Comparison of ENCODE assay signal across 16 cellular contexts in the genomic region with DNA sequence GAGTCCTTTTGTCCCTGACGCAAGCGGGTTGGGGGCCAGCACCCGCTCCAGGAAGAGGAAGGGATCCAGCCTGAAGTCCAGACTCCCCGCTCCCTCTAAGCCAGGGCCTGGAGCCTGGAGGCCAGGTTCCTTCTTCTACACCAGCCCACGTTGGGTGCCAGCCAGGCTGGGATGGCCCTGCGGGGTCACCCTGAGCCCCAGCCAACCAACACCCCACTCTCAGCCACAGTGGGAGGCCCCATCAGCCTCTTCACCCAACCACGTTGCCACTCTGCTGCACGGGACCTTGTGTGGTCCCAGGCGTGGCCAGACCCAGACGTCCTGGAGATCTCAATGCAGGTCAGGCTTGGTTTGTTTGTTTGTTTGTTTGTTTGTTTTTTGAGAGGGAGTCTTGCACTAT. TPM values are rescaled to one million over a fixed set of nuclear protein-coding genes. Genes with fewer than 3 reads are reported as not detected.
DNase-seq lines count a peak whose midpoint lies in the region; ATAC-seq, FAIRE-seq and TF ChIP-seq lines count a peak whose summit lies in the region.
"Had no signal": no experiment of that assay in that cellular context is flagged by ENCODE, and none has a peak within 500 bp of the region (broad histone marks: within the 10 kb centered on the region; RNA-seq: fewer than 3 reads in every experiment).

No MANE protein-coding gene starts in this region.

- ATAC-seq in heart left ventricle (peak in 2 of 4 donors; percentile 31 to 36), GM19351 (IDR thresholded peaks at IDR 0.05; ENCODE audit: unreplicated experiment) (no peak)

- H3K4me3 ChIP-seq in Peyer's patch (no peak overlapping the region), heart left ventricle (peak overlapping the region in 9 of 12 donors; percentile 2 to 65 (median 17)), spleen (peak overlapping the region in 6 of 8 donors; percentile 8 to 86 (median 64)), prostate gland (no peak overlapping the region)
- H3K4me3 ChIP-seq: SJSA1, transverse colon had no signal

- peak overlapping the region in 1 of 4 donors; percentile 78 for H3K27ac ChIP-seq in Peyer's patch
- H3K27ac ChIP-seq in heart left ventricle, result peak overlapping the region in 2 of 12 donors; percentile 3 to 87
- H3K27ac ChIP-seq in spleen, result peak overlapping the region; percentile 55 to 94 (median 84)
- H3K27ac ChIP-seq in prostate gland, result no peak overlapping the region
- H3K27ac ChIP-seq: epithelial cell of prostate, SJSA1 had no signal

- no peak overlapping the region for H3K4me3 Mint-ChIP-seq in activated CD4-positive, alpha-beta T cell treated with anti-CD3 and anti-CD28 coated beads, Interleukin-2, amount 10 ng/mL, durations not matched to agents 24 days and 14 days

- intact Hi-C loops in heart left ventricle (cut with DNase I) (loop anchor here in 3 of 10 donors (5.0 to 10.0 kb wide), 2 partner anchors 86 to 188 kb away; partner anchors contain the start of genes AJM1 (in 2 of the 3), PHPT1 (in 2 of the 3) and C8G (in 1 of the 3)), spleen (cut with DNase I; ENCODE audit: low total_unique reads) (loop anchor here (10.0 kb wide), 1 partner anchor 88 kb away; the partner anchor contains the start of genes C8G and FBXW5), prostate gland (cut with DNase I) (loop anchor here (5.0 kb wide), 1 partner anchor 81 kb away; the partner anchor contains the start of gene LCN12)
- intact Hi-C loops in activated CD4-positive, alpha-beta T cell treated with anti-CD3 and anti-CD28 coated beads, Interleukin-2, amount 10 ng/mL, durations not matched to agents 24 days and 14 days (cut with micrococcal nuclease), result no loop called here

- H3K9me3 ChIP-seq in Peyer's patch (no peaks in the 10 kb centered on the region), heart left ventricle (no peaks in the 10 kb centered on the region), spleen (no peaks in the 10 kb centered on the region), prostate gland (no peaks in the 10 kb centered on the region)
- H3K9me3 ChIP-seq: SJSA1, transverse colon had no signal

- 80 to 94% (median 86%) methylated on average over 7 to 10 of the region's 10 CpGs for WGBS in heart left ventricle, 4 donors
- WGBS in spleen, 5 donors, result 36 to 62% (median 44%) methylated on average over 9 to 10 of the region's 10 CpGs
- WGBS in prostate gland, result 81% methylated on average over 10 of the region's 10 CpGs

- DNase-seq in GM12891 (ENCODE audit: insufficient read length, low spot score), result no peak
- DNase-seq in Peyer's patch, result peak in 2 of 3 donors; percentile 36 to 62
- DNase-seq in heart left ventricle, result peak; percentile 58 to 87 (median 73)
- DNase-seq in spleen, result peak; percentile 92
- no peak for DNase-seq in prostate gland (ENCODE audit: low spot score)
- no peak for DNase-seq in activated CD4-positive, alpha-beta T cell treated with anti-CD3 and anti-CD28 coated beads, Interleukin-2, amount 10 ng/mL, durations not matched to agents 24 days and 14 days
- no peak for DNase-seq in midbrain (lab: John Stamatoyannopoulos, UW)
- DNase-seq: activated CD4-positive, alpha-beta T cell treated with anti-CD3 and anti-CD28 coated beads for 4 hours; stimulated activated CD4-positive, alpha-beta T cell treated with anti-CD3 and anti-CD28 coated beads, Interleukin-4, amount 100 ng/mL, for 1 hour; transverse colon had no signal

- no peak overlapping the region for H3K27ac Mint-ChIP-seq in activated CD4-positive, alpha-beta T cell treated with anti-CD3 and anti-CD28 coated beads, Interleukin-2, amount 10 ng/mL, durations not matched to agents 24 days and 14 days

- H3K27me3 Mint-ChIP-seq in activated CD4-positive, alpha-beta T cell treated with anti-CD3 and anti-CD28 coated beads, Interleukin-2, amount 10 ng/mL, durations not matched to agents 24 days and 14 days, result peaks cover 2% of the 10 kb centered on the region

- H3K36me3 ChIP-seq in Peyer's patch, result no peaks in the 10 kb centered on the region
- peaks cover 0 to 9% (median 5%) of the 10 kb centered on the region in 9 donors for H3K36me3 ChIP-seq in heart left ventricle
- H3K36me3 ChIP-seq in spleen, result peaks cover 0 to 13% (median 2%) of the 10 kb centered on the region in 6 donors
- H3K36me3 ChIP-seq in prostate gland, result no peaks in the 10 kb centered on the region
- H3K36me3 ChIP-seq: SJSA1, transverse colon had no signal

- H3K27me3 ChIP-seq in Peyer's patch (no peaks in the 10 kb centered on the region), heart left ventricle (no peaks in the 10 kb centered on the region), spleen (replicated peaks in 1 of 7) (no peaks in the 10 kb centered on the region), prostate gland (replicated peaks; ENCODE audit: insufficient read depth) (no peaks in the 10 kb centered on the region)
- H3K27me3 ChIP-seq: transverse colon had no signal

- H3K4me1 ChIP-seq in Peyer's patch (peaks cover 14 to 55% (median 51%) of the 10 kb centered on the region in 4 donors), heart left ventricle (peaks cover 8 to 68% (median 23%) of the 10 kb centered on the region in 12 donors), spleen (peaks cover 53 to 86% (median 75%) of the 10 kb centered on the region in 6 donors), prostate gland (replicated peaks) (peaks cover 18% of the 10 kb centered on the region)

- H3K9me3 Mint-ChIP-seq in activated CD4-positive, alpha-beta T cell treated with anti-CD3 and anti-CD28 coated beads, Interleukin-2, amount 10 ng/mL, durations not matched to agents 24 days and 14 days, result no peaks in the 10 kb centered on the region

- peaks cover 41% of the 10 kb centered on the region for H3K4me1 Mint-ChIP-seq in activated CD4-positive, alpha-beta T cell treated with anti-CD3 and anti-CD28 coated beads, Interleukin-2, amount 10 ng/mL, durations not matched to agents 24 days and 14 days

- TF ChIP-seq POLR2A in GM12891 (IDR thresholded peaks at IDR 0.05; ENCODE audit: low read depth, low read length) (no peak), Peyer's patch (IDR thresholded peaks at IDR 0.05) (no peak), heart left ventricle (IDR thresholded peaks at IDR 0.05) (no peak), spleen (IDR thresholded peaks at IDR 0.05) (no peak), prostate gland (IDR thresholded peaks at IDR 0.05) (no peak)

- TF ChIP-seq CTCF in Peyer's patch (IDR thresholded peaks at IDR 0.05), result no peak
- TF ChIP-seq CTCF in heart left ventricle (IDR thresholded peaks at IDR 0.05), result no peak
- no peak for TF ChIP-seq CTCF in spleen (IDR thresholded peaks at IDR 0.05 in 8 of 11, conservative IDR thresholded peaks at IDR 0.05 in 3 of 11)
- no peak for TF ChIP-seq CTCF in prostate gland (IDR thresholded peaks at IDR 0.05)

- no peaks in the 10 kb centered on the region for H3K36me3 Mint-ChIP-seq in activated CD4-positive, alpha-beta T cell treated with anti-CD3 and anti-CD28 coated beads, Interleukin-2, amount 10 ng/mL, durations not matched to agents 24 days and 14 days (ENCODE audit: low read depth)

- FAIRE-seq in GM12891 (lab: Jason Lieb, UNC), result peak; percentile 57

RNA-seq across cellular contexts. Expression of gene FUT7, which starts 1.0 kb away (rescaled TPM):
- polyA plus RNA-seq in GM12891 (2012; ENCODE audit: low read depth, missing spikeins), result not detected
- total RNA-seq in Peyer's patch, result not detected
- under 1 TPM in 2 of 9 donors, not detected in 7; 0.15 to 0.48 TPM for total RNA-seq in heart left ventricle
- under 1 TPM in 1 of 2 donors, not detected in 1; 0.17 TPM for polyA plus RNA-seq in heart left ventricle
- total RNA-seq in spleen, result 10 to 100 TPM in 2 of 7 donors, 1 to 10 TPM in 5; 5.5 to 14.9 (median 6.7) TPM
- 1 to 10 TPM; 4.0 to 6.9 (median 4.8) TPM for polyA plus RNA-seq in spleen
- under 1 TPM in 1 of 2 donors, not detected in 1; 0.57 TPM for total RNA-seq in prostate gland
- total RNA-seq in activated CD4-positive, alpha-beta T cell treated with anti-CD3 and anti-CD28 coated beads, Interleukin-2, amount 10 ng/mL, durations not matched to agents 24 days and 14 days, result 0.09 TPM in 1 of 2 replicates, not detected in the other
- total RNA-seq: H4, NCI-H460, SJSA1, transverse colon had no signal
- polyA plus RNA-seq: aorta had no signal

RNA-seq across cellular contexts. Expression of gene ABCA2, which starts 4.9 kb away (rescaled TPM):
- polyA plus RNA-seq in GM12891 (2012; ENCODE audit: low read depth, missing spikeins), result 3.1 TPM
- total RNA-seq in Peyer's patch (10 to 100 TPM; 46.4 to 69.0 (median 49.0) TPM), heart left ventricle (10 to 100 TPM; 19.1 to 44.3 (median 33.4) TPM), spleen (10 to 100 TPM; 36.3 to 97.5 (median 59.0) TPM), prostate gland (10 to 100 TPM; 27.4 to 79.1 TPM)
- polyA plus RNA-seq in heart left ventricle (10 to 100 TPM; 13.1 to 30.6 TPM), spleen (10 to 100 TPM; 11.9 to 38.6 (median 19.6) TPM)
- total RNA-seq in activated CD4-positive, alpha-beta T cell treated with anti-CD3 and anti-CD28 coated beads, Interleukin-2, amount 10 ng/mL, durations not matched to agents 24 days and 14 days, result 25.0 and 25.9 TPM in 2 replicates

RNA-seq across cellular contexts. Expression of gene NPDC1, which starts 13.1 kb away (rescaled TPM):
- polyA plus RNA-seq in GM12891 (2012; ENCODE audit: low read depth, missing spikeins), result 2.2 TPM
- total RNA-seq in Peyer's patch (100 to 1,000 TPM in 2 of 4 donors, 10 to 100 TPM in 2; 54.2 to 106 (median 83.8) TPM), heart left ventricle (100 to 1,000 TPM in 1 of 9 donors, 10 to 100 TPM in 8; 45.1 to 114 (median 55.1) TPM), spleen (100 to 1,000 TPM in 5 of 7 donors, 10 to 100 TPM in 2; 86.3 to 197 (median 111) TPM), prostate gland (100 to 1,000 TPM; 384 to 427 TPM)
- polyA plus RNA-seq in heart left ventricle (10 to 100 TPM; 38.4 to 71.7 TPM), spleen (100 to 1,000 TPM; 104 to 358 (median 256) TPM)
- total RNA-seq in activated CD4-positive, alpha-beta T cell treated with anti-CD3 and anti-CD28 coated beads, Interleukin-2, amount 10 ng/mL, durations not matched to agents 24 days and 14 days, result 58.1 and 59.4 TPM in 2 replicates
- total RNA-seq: SJSA1 had no signal

RNA-seq across cellular contexts. Expression of gene ENTPD2, which starts 21.0 kb away (rescaled TPM):
- 5.7 TPM for polyA plus RNA-seq in GM12891 (2012; ENCODE audit: low read depth, missing spikeins)
- total RNA-seq in Peyer's patch (10 to 100 TPM in 3 of 4 donors, 1 to 10 TPM in 1; 5.0 to 53.8 (median 28.9) TPM), heart left ventricle (1 to 10 TPM in 8 of 9 donors, under 1 TPM in 1; 0.85 to 2.9 (median 1.2) TPM), spleen (under 1 TPM in 2 of 7 donors, not detected in 5; 0.32 to 0.40 TPM), prostate gland (10 to 100 TPM in 1 of 2 donors, 1 to 10 TPM in 1; 9.8 to 10.9 TPM)
- polyA plus RNA-seq in heart left ventricle (1 to 10 TPM in 1 of 2 donors, under 1 TPM in 1; 0.50 to 1.2 TPM), spleen (under 1 TPM in 2 of 3 donors, not detected in 1; 0.11 to 0.58 TPM)
- 0.21 TPM in 1 of 2 replicates, not detected in the other for total RNA-seq in activated CD4-positive, alpha-beta T cell treated with anti-CD3 and anti-CD28 coated beads, Interleukin-2, amount 10 ng/mL, durations not matched to agents 24 days and 14 days
- total RNA-seq: H4, NCI-H460, SJSA1 had no signal
- polyA plus RNA-seq: aorta had no signal

RNA-seq across cellular contexts. Expression of gene CLIC3, which starts 36.5 kb away (rescaled TPM):
- polyA plus RNA-seq in GM12891 (2012; ENCODE audit: low read depth, missing spikeins), result 0.09 TPM
- 1 to 10 TPM in 1 of 4 donors, not detected in 3; 3.3 TPM for total RNA-seq in Peyer's patch
- total RNA-seq in heart left ventricle, result 10 to 100 TPM in 1 of 9 donors, 1 to 10 TPM in 8; 1.5 to 16.7 (median 5.0) TPM
- 10 to 100 TPM in 1 of 2 donors, 1 to 10 TPM in 1; 3.9 to 11.3 TPM for polyA plus RNA-seq in heart left ventricle
- total RNA-seq in spleen, result 10 to 100 TPM in 1 of 7 donors, 1 to 10 TPM in 6; 3.5 to 10.7 (median 5.5) TPM
- polyA plus RNA-seq in spleen, result 1 to 10 TPM; 2.9 to 7.2 (median 5.3) TPM
- 1 to 10 TPM; 4.2 to 6.7 TPM for total RNA-seq in prostate gland
- not detected in 2 replicates for total RNA-seq in activated CD4-positive, alpha-beta T cell treated with anti-CD3 and anti-CD28 coated beads, Interleukin-2, amount 10 ng/mL, durations not matched to agents 24 days and 14 days

Comparison
In these comparisons a context has a peak if more than half of its experiments do, and no peak if none do; other contexts are left out.
1. DNase-seq: peak in Peyer's patch (2 of 3), heart left ventricle (5 of 5) and spleen (single experiment); none in GM12891 (single experiment), prostate gland (single experiment), activated CD4-positive, alpha-beta T cell treated with anti-CD3 and anti-CD28 coated beads, Interleukin-2, amount 10 ng/mL, durations not matched to agents 24 days and 14 days (single experiment) and midbrain (single experiment).
2. H3K27ac ChIP-seq: peak in spleen (8 of 8); none in prostate gland (0 of 2).
3. H3K4me3 ChIP-seq: peak in heart left ventricle (9 of 12) and spleen (6 of 8); none in Peyer's patch (0 of 4) and prostate gland (0 of 2).